In the genomic region with DNA sequence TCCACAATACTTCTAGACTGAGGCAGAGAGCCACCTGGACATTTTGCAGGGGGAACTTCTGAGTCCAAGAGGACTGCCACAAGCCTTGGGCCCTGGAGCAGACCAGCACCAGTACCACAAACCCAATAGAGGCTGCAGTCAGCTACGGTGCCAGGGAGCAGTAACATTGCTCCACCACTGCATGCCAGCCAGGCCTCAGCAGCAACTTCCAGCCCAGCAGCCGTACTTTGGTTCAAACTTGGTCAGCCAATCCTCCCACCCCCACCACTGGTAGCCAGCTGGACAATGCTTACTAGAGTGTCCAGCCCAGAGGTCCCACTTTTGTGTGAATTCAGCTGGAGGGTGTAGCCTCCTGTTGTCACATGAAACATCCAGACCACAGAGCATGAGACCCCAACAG, we compare ENCODE assay signal across 25 cellular contexts.
"Had no signal": no experiment of that assay in that cellular context is flagged by ENCODE, and none has a peak within 500 bp of the region (broad histone marks: within the 10 kb centered on the region; RNA-seq: fewer than 3 reads in every experiment).

No MANE protein-coding gene starts in this region.

- H2AFZ ChIP-seq: neural progenitor cell had no signal

- H3K36me3 ChIP-seq: neutrophil, uterus had no signal

- H3K27me3 ChIP-seq: neural progenitor cell, neutrophil, pancreas, right lobe of liver, sigmoid colon, stomach, thyroid gland, tibial nerve, upper lobe of left lung, uterus had no signal

- FAIRE-seq: pancreas, small intestine had no signal

- H3K4me3 ChIP-seq: neural progenitor cell, pancreas, psoas muscle, right lobe of liver, sigmoid colon, stomach, thoracic aorta, thyroid gland, tibial nerve, upper lobe of left lung, uterus had no signal

- H3K9ac ChIP-seq: neural progenitor cell had no signal

- H3K4me2 ChIP-seq: neural progenitor cell had no signal

- H3K9me3 ChIP-seq: neutrophil, pancreas, right lobe of liver, thyroid gland, uterus had no signal

- H3K27ac ChIP-seq: neural progenitor cell, neutrophil, pancreas, psoas muscle, right lobe of liver, sigmoid colon, stomach, thoracic aorta, thyroid gland, tibial nerve, upper lobe of left lung, uterus had no signal

- H3K4me1 ChIP-seq: neural progenitor cell, pancreas, psoas muscle, right lobe of liver, sigmoid colon, stomach, thyroid gland, tibial nerve, upper lobe of left lung, uterus had no signal

- DNase-seq: naive thymus-derived CD4-positive, alpha-beta T cell; natural killer cell; nucleus accumbens; pancreas; psoas muscle; sigmoid colon; small intestine; stimulated activated CD4-positive, alpha-beta T cell treated with anti-CD3 and anti-CD28 coated beads, Interleukin-15, amount 100 ng/mL, for 24 hours; stimulated activated CD4-positive, alpha-beta T cell treated with anti-CD3 and anti-CD28 coated beads, Interleukin-2, amount 100 ng/mL, for 24 hours; stimulated activated CD4-positive, alpha-beta T cell treated with anti-CD3 and anti-CD28 coated beads, Interleukin-2, amount 100 ng/mL, for 48 hours; stimulated activated CD4-positive, alpha-beta T cell treated with anti-CD3 and anti-CD28 coated beads, Interleukin-4, amount 100 ng/mL, for 24 hours; stimulated activated naive B cell treated with anti-CD40 and anti-IgM and Interleukin-4, amounts not matched to agents 10 μg/mL and 1 μg/mL and 100 μg/mL, for 72 hours; stimulated activated naive CD4-positive, alpha-beta T cell treated with Interleukin-2 at 50 U/mL for 16 hours; stomach; thyroid gland; trophoblast cell; upper lobe of left lung; uterus had no signal

- ATAC-seq: naive thymus-derived CD4-positive, alpha-beta T cell; natural killer cell; pancreas; psoas muscle; right cardiac atrium; stimulated activated effector memory CD8-positive, alpha-beta T cell treated with anti-CD3 and anti-CD28 coated beads, Interleukin-12 subunit alpha, Interleukin-12 subunit beta, amount 100 ng/mL, for 72 hours; stimulated activated naive B cell treated with anti-CD40 and anti-IgM and Interleukin-4, amounts not matched to agents 10 μg/mL and 1 μg/mL and 100 μg/mL, for 72 hours had no signal
